In genomic region chr17:39045948-39046679, GRCh38 we compare ENCODE assay signal across 1 cellular context.
TF ChIP-seq lines count a peak whose summit lies in the region.

No MANE protein-coding gene starts in this region.

TF ChIP-seq in HCT116, 20 proteins besides CTCF, POLR2A, EP300 and RAD21:
- no peak for TF ChIP-seq MAX (IDR thresholded peaks at IDR 0.05)
- no peak for TF ChIP-seq ZFX (IDR thresholded peaks at IDR 0.05)
- TF ChIP-seq YY1 (IDR thresholded peaks at IDR 0.05; ENCODE audit: extremely low read depth, insufficient replicate concordance, low read depth, low read length) = no peak
- no peak for TF ChIP-seq SIN3A (IDR thresholded peaks at IDR 0.05; ENCODE audit: low read depth)
